36 cellular contexts compared by ENCODE assay signal in the genomic region with DNA sequence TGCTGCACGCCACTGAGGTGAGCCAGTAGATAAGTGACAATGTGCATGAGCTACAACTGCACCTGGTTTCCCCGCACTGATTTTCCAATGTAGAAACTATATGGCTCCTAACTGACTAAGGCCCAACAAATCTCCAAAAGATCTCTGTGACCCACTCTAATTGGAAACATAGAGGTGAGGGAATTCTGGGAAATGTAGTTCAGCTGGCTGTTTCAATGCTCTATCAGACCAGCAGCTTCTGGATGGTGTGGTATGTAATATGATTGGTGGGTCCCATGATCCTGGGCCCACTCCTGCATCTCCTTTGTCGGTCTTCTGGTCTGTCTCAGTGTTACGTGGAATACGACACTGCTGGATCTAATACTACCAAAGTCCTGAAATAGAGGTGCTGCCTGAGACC. TPM values are rescaled to one million over a fixed set of nuclear protein-coding genes. Genes with fewer than 3 reads are reported as not detected.
"Had no signal": no experiment of that assay in that cellular context is flagged by ENCODE, and none has a peak within 500 bp of the region (broad histone marks: within the 10 kb centered on the region; RNA-seq: fewer than 3 reads in every experiment).

No MANE protein-coding gene starts in this region.

- H3K4me1 Mint-ChIP-seq: activated B cell treated with CpG ODN at 0.5 μM for 24 hours; activated T-helper 17 cell treated with anti-CD3 and anti-CD28 coated beads, Interleukin-2, amount 50 U/mL, for 72 hours; brain; central memory CD8-positive, alpha-beta T cell had no signal

- DNase-seq: activated B cell treated with CpG ODN at 0.5 μM for 24 hours; activated CD4-positive, alpha-beta memory T cell treated with anti-CD3 and anti-CD28 coated beads for 36 hours; activated CD4-positive, alpha-beta T cell treated with anti-CD3 and anti-CD28 coated beads for 4 hours; activated CD4-positive, alpha-beta T cell treated with anti-CD3 and anti-CD28 coated beads, Interleukin-2, amount 10 ng/mL, durations not matched to agents 24 days and 14 days; activated CD4-positive, alpha-beta T cell treated with anti-CD3 and anti-CD28 coated beads, Interleukin-2, amount 50 U/mL, for 1 hour; activated CD4-positive, alpha-beta T cell treated with anti-CD3 and anti-CD28 coated beads, Interleukin-2, amount 50 U/mL, for 4 hours; activated CD4-positive, CD25-positive, alpha-beta regulatory T cell treated with anti-CD3 and anti-CD28 coated beads, Interleukin-2, amount 50 U/mL, for 72 hours; activated CD8-positive, alpha-beta memory T cell treated with anti-CD3 and anti-CD28 coated beads, Interleukin-2, amount 50 U/mL, for 4 hours; activated CD8-positive, alpha-beta T cell treated with anti-CD3 and anti-CD28 coated beads for 36 hours; activated effector memory CD4-positive, alpha-beta T cell treated with anti-CD3 and anti-CD28 coated beads, Interleukin-2, amount 50 U/mL, for 16 hours; activated gamma-delta T cell treated with Interleukin-2 at 50 U/mL for 16 hours; activated naive CD4-positive, alpha-beta T cell; activated naive CD4-positive, alpha-beta T cell treated with anti-CD3 and anti-CD28 coated beads for 36 hours; activated naive CD4-positive, alpha-beta T cell treated with anti-CD3 and anti-CD28 coated beads, Interleukin-2, amount 50 U/mL, for 16 hours; activated naive CD8-positive, alpha-beta T cell treated with anti-CD3 and anti-CD28 coated beads for 36 hours; activated T-cell treated with anti-CD3 and anti-CD28 coated beads for 4 hours; activated T-cell treated with anti-CD3 and anti-CD28 coated beads, Interleukin-2, amount 50 U/mL, for 1 hour; activated T-cell treated with anti-CD3 and anti-CD28 coated beads, Interleukin-2, amount 50 U/mL, for 4 hours; activated T-cell treated with anti-CD3 and anti-CD28 coated beads, Interleukin-2, amount 50 U/mL, for 72 hours; adrenal gland; amniotic stem cell; aorta; cerebellar nuclear complex; T-helper 2 cell; T-helper 9 cell had no signal

- H3K4me3 ChIP-seq: adrenal gland, cardiac muscle cell had no signal

- H3K36me3 ChIP-seq: adrenal gland, cardiac muscle cell had no signal

- H3K27ac Mint-ChIP-seq: activated B cell treated with CpG ODN at 0.5 μM for 24 hours; activated CD4-positive, alpha-beta memory T cell treated with anti-CD3 and anti-CD28 coated beads for 36 hours; activated CD4-positive, alpha-beta T cell treated with anti-CD3 and anti-CD28 coated beads, Interleukin-2, amount 10 ng/mL, durations not matched to agents 24 days and 14 days; activated CD8-positive, alpha-beta T cell treated with anti-CD3 and anti-CD28 coated beads for 36 hours; activated naive CD4-positive, alpha-beta T cell treated with anti-CD3 and anti-CD28 coated beads for 36 hours; activated naive CD4-positive, alpha-beta T cell treated with anti-CD3 and anti-CD28 coated beads, Interleukin-2, amount 50 U/mL, for 72 hours; activated naive CD8-positive, alpha-beta T cell treated with anti-CD3 and anti-CD28 coated beads for 36 hours; activated T-cell treated with anti-CD3 and anti-CD28 coated beads, Interleukin-2, amount 50 U/mL, for 72 hours; activated T-helper 1 cell treated with anti-CD3 and anti-CD28 coated beads, Interleukin-12 subunit alpha, Interleukin-12 subunit beta, Interleukin-2, Interleukin-4 antibody, amounts not matched to agents 30 ng/mL and 10 ng/mL and 1 ng/mL, durations not matched to agents 14 hours and 24 hours and 36 hours; activated T-helper 17 cell treated with anti-CD3 and anti-CD28 coated beads, Interleukin-2, amount 50 U/mL, for 72 hours; brain; T-helper 2 cell treated with Interferon-gamma antibody and Interleukin-4, amounts not matched to agents 5 μg/mL and 100 μg/mL, for 36 hours had no signal

- H3K9me3 ChIP-seq: adrenal gland had no signal

- H3K4me3 Mint-ChIP-seq: activated B cell treated with CpG ODN at 0.5 μM for 24 hours; activated CD4-positive, alpha-beta memory T cell treated with anti-CD3 and anti-CD28 coated beads for 36 hours; activated CD4-positive, alpha-beta T cell treated with anti-CD3 and anti-CD28 coated beads, Interleukin-2, amount 10 ng/mL, durations not matched to agents 24 days and 14 days; activated CD8-positive, alpha-beta T cell treated with anti-CD3 and anti-CD28 coated beads for 36 hours; activated naive CD4-positive, alpha-beta T cell treated with anti-CD3 and anti-CD28 coated beads for 36 hours; activated naive CD8-positive, alpha-beta T cell treated with anti-CD3 and anti-CD28 coated beads for 36 hours; activated T-cell treated with anti-CD3 and anti-CD28 coated beads, Interleukin-2, amount 50 U/mL, for 4 hours; activated T-cell treated with anti-CD3 and anti-CD28 coated beads, Interleukin-2, amount 50 U/mL, for 72 hours; activated T-helper 1 cell treated with anti-CD3 and anti-CD28 coated beads, Interleukin-12 subunit alpha, Interleukin-12 subunit beta, Interleukin-2, Interleukin-4 antibody, amounts not matched to agents 30 ng/mL and 10 ng/mL and 1 ng/mL, durations not matched to agents 14 hours and 24 hours and 36 hours; activated T-helper 17 cell treated with anti-CD3 and anti-CD28 coated beads, Interleukin-2, amount 50 U/mL, for 72 hours; brain; central memory CD8-positive, alpha-beta T cell; T-helper 2 cell treated with Interferon-gamma antibody and Interleukin-4, amounts not matched to agents 5 μg/mL and 100 μg/mL, for 36 hours had no signal

- H3K27me3 Mint-ChIP-seq: activated B cell treated with CpG ODN at 0.5 μM for 24 hours; activated CD4-positive, alpha-beta memory T cell treated with anti-CD3 and anti-CD28 coated beads for 36 hours; activated CD4-positive, alpha-beta T cell treated with anti-CD3 and anti-CD28 coated beads, Interleukin-2, amount 10 ng/mL, durations not matched to agents 24 days and 14 days; activated CD8-positive, alpha-beta T cell treated with anti-CD3 and anti-CD28 coated beads for 36 hours; activated T-helper 17 cell treated with anti-CD3 and anti-CD28 coated beads, Interleukin-2, amount 50 U/mL, for 72 hours; brain had no signal

- FAIRE-seq: bronchial epithelial cell, TTC549 had no signal

- H3K27me3 ChIP-seq: adrenal gland, cardiac muscle cell had no signal

- H3K4me1 ChIP-seq: adrenal gland had no signal

- H3K36me3 Mint-ChIP-seq: activated CD4-positive, alpha-beta memory T cell treated with anti-CD3 and anti-CD28 coated beads for 36 hours; activated naive CD4-positive, alpha-beta T cell treated with anti-CD3 and anti-CD28 coated beads, Interleukin-2, amount 50 U/mL, for 72 hours; activated naive CD8-positive, alpha-beta T cell treated with anti-CD3 and anti-CD28 coated beads for 36 hours; brain had no signal

- H3K9me3 Mint-ChIP-seq: activated B cell treated with CpG ODN at 0.5 μM for 24 hours; activated CD4-positive, alpha-beta memory T cell treated with anti-CD3 and anti-CD28 coated beads for 36 hours; activated CD4-positive, alpha-beta T cell treated with anti-CD3 and anti-CD28 coated beads, Interleukin-2, amount 10 ng/mL, durations not matched to agents 24 days and 14 days; activated CD8-positive, alpha-beta T cell treated with anti-CD3 and anti-CD28 coated beads for 36 hours; activated naive CD4-positive, alpha-beta T cell treated with anti-CD3 and anti-CD28 coated beads for 36 hours; activated naive CD4-positive, alpha-beta T cell treated with anti-CD3 and anti-CD28 coated beads, Interleukin-2, amount 50 U/mL, for 72 hours; activated naive CD8-positive, alpha-beta T cell treated with anti-CD3 and anti-CD28 coated beads for 36 hours; activated T-cell treated with anti-CD3 and anti-CD28 coated beads, Interleukin-2, amount 50 U/mL, for 4 hours; activated T-cell treated with anti-CD3 and anti-CD28 coated beads, Interleukin-2, amount 50 U/mL, for 72 hours; activated T-helper 1 cell treated with anti-CD3 and anti-CD28 coated beads, Interleukin-12 subunit alpha, Interleukin-12 subunit beta, Interleukin-2, Interleukin-4 antibody, amounts not matched to agents 30 ng/mL and 10 ng/mL and 1 ng/mL, durations not matched to agents 14 hours and 24 hours and 36 hours; activated T-helper 17 cell treated with anti-CD3 and anti-CD28 coated beads, Interleukin-2, amount 50 U/mL, for 72 hours; central memory CD8-positive, alpha-beta T cell; T-helper 2 cell treated with Interferon-gamma antibody and Interleukin-4, amounts not matched to agents 5 μg/mL and 100 μg/mL, for 36 hours had no signal

- H3K27ac ChIP-seq: adrenal gland, cardiac muscle cell, VCaP had no signal

RNA-seq across cellular contexts. Expression of gene CCDC160, which starts 18.6 kb away (rescaled TPM):
- total RNA-seq: activated B cell treated with CpG ODN at 0.5 μM for 24 hours; activated CD4-positive, alpha-beta memory T cell treated with anti-CD3 and anti-CD28 coated beads for 36 hours; activated CD4-positive, alpha-beta T cell treated with anti-CD3 and anti-CD28 coated beads, Interleukin-2, amount 10 ng/mL, durations not matched to agents 24 days and 14 days; activated CD8-positive, alpha-beta memory T cell treated with anti-CD3 and anti-CD28 coated beads for 36 hours; activated CD8-positive, alpha-beta T cell treated with anti-CD3 and anti-CD28 coated beads for 36 hours; activated naive CD4-positive, alpha-beta T cell treated with anti-CD3 and anti-CD28 coated beads for 36 hours; activated naive CD4-positive, alpha-beta T cell treated with anti-CD3 and anti-CD28 coated beads, Interleukin-2, amount 50 U/mL, for 72 hours; activated T-cell treated with anti-CD3 and anti-CD28 coated beads, Interleukin-2, amount 50 U/mL, for 4 hours; activated T-cell treated with anti-CD3 and anti-CD28 coated beads, Interleukin-2, amount 50 U/mL, for 72 hours; activated T-helper 1 cell treated with anti-CD3 and anti-CD28 coated beads, Interleukin-12 subunit alpha, Interleukin-12 subunit beta, Interleukin-2, Interleukin-4 antibody, amounts not matched to agents 30 ng/mL and 10 ng/mL and 1 ng/mL, durations not matched to agents 14 hours and 24 hours and 36 hours; activated T-helper 17 cell treated with anti-CD3 and anti-CD28 coated beads, Interleukin-2, amount 50 U/mL, for 72 hours; aorta; bronchial epithelial cell had no signal
- polyA plus RNA-seq: aorta had no signal
